In the genomic region with DNA sequence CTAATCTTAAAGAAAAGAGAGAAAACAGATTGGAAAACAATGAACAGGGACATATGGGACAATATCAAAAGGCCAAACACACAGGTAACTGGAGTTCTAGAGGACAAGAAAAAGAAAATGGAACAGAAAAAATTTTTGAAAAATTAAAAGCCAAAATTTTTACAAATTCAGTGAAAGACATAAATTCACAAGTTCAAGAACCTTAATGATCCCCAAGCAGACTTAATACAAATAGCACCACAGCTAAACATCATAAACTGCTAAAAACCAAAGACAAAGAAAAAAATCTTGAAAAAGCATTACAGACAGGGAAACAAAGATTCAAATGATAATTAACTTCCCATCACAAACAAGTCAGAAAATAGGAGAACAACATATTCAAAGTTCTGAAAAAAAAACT, we compare ENCODE assay signal across 28 cellular contexts.
"Had no signal": no experiment of that assay in that cellular context is flagged by ENCODE, and none has a peak within 500 bp of the region (broad histone marks: within the 10 kb centered on the region; RNA-seq: fewer than 3 reads in every experiment).

No MANE protein-coding gene starts in this region.

- H3K9me3 ChIP-seq: colonic mucosa, esophagus squamous epithelium, gastrocnemius medialis, gastroesophageal sphincter had no signal

- H3K9me3 Mint-ChIP-seq: dendritic cell treated with granulocyte-macrophage colony-stimulating factor and Interleukin-4, amounts not matched to agents 40 ng/mL and 50 ng/mL, for 4 days; effector memory CD8-positive, alpha-beta T cell; endodermal cell had no signal

- DNase-seq: colonic mucosa; cortex of kidney; dermis blood vessel endothelial cell; dorsolateral prefrontal cortex; effector CD4-positive, alpha-beta T cell; effector CD8-positive, alpha-beta T cell; effector memory CD4-positive, alpha-beta T cell; effector memory CD8-positive, alpha-beta T cell; endodermal cell; erythroblast; esophagus squamous epithelium; foreskin fibroblast; foreskin keratinocyte; foreskin melanocyte; gastrocnemius medialis; glutamatergic neuron; head of caudate nucleus; heart left ventricle; heart right ventricle had no signal

- H3K4me1 ChIP-seq: colonic mucosa, esophagus muscularis mucosa, esophagus squamous epithelium, foreskin keratinocyte, gastrocnemius medialis, gastroesophageal sphincter had no signal

- FAIRE-seq: colon, endometrium, frontal cortex had no signal

- H3K4me1 Mint-ChIP-seq: endodermal cell had no signal

- H3K27ac ChIP-seq: colonic mucosa, coronary artery, dorsolateral prefrontal cortex, epithelial cell of prostate, esophagus muscularis mucosa, esophagus squamous epithelium, foreskin keratinocyte, gastrocnemius medialis, gastroesophageal sphincter, heart left ventricle, heart right ventricle had no signal

- H3K27me3 ChIP-seq: colonic mucosa, dorsolateral prefrontal cortex, esophagus muscularis mucosa, esophagus squamous epithelium, gastrocnemius medialis, gastroesophageal sphincter, heart left ventricle, heart right ventricle had no signal

- H3K4me3 ChIP-seq: colonic mucosa, coronary artery, dorsolateral prefrontal cortex, esophagus muscularis mucosa, esophagus squamous epithelium, gastrocnemius medialis, gastroesophageal sphincter, heart left ventricle, heart right ventricle had no signal

- ATAC-seq: effector memory CD8-positive, alpha-beta T cell; esophagus mucosa; foreskin keratinocyte; gastrocnemius medialis; gastroesophageal sphincter; heart left ventricle; heart right ventricle had no signal

- H3K27ac Mint-ChIP-seq: dendritic cell treated with granulocyte-macrophage colony-stimulating factor and Interleukin-4, amounts not matched to agents 40 ng/mL and 50 ng/mL, for 4 days; effector memory CD8-positive, alpha-beta T cell; endodermal cell had no signal

- H3K36me3 ChIP-seq: colonic mucosa, esophagus muscularis mucosa, esophagus squamous epithelium, gastrocnemius medialis, gastroesophageal sphincter, heart left ventricle, heart right ventricle had no signal

- H3K27me3 Mint-ChIP-seq: dendritic cell treated with granulocyte-macrophage colony-stimulating factor and Interleukin-4, amounts not matched to agents 40 ng/mL and 50 ng/mL, for 4 days had no signal

- H3K4me3 Mint-ChIP-seq: dendritic cell treated with granulocyte-macrophage colony-stimulating factor and Interleukin-4, amounts not matched to agents 40 ng/mL and 50 ng/mL, for 4 days; effector memory CD8-positive, alpha-beta T cell; endodermal cell had no signal
